ENCODE assay signal across 8 cellular contexts in genomic region chr1:179129702-179130473, GRCh38. TPM values are rescaled to one million over a fixed set of nuclear protein-coding genes. Genes with fewer than 3 reads are reported as not detected.
DNase-seq lines count a peak whose midpoint lies in the region; ATAC-seq, FAIRE-seq and TF ChIP-seq lines count a peak whose summit lies in the region.

No MANE protein-coding gene starts in this region.

- H3K4me1 ChIP-seq in muscle layer of duodenum (ENCODE audit: control insufficient read depth in 1 of 2, insufficient read depth in 2 of 2, low read length in 2 of 2) = peaks cover 0 to 4% of the 10 kb centered on the region in 2 donors

- no peak for TF ChIP-seq CTCF in bronchial epithelial cell (IDR thresholded peaks at IDR 0.05; ENCODE audit: insufficient read depth, low read length, severe bottlenecking)

- H3K36me3 ChIP-seq in bronchial epithelial cell (ENCODE audit: control insufficient read depth, insufficient read depth, low read length) (peaks cover 4% of the 10 kb centered on the region), muscle layer of duodenum (ENCODE audit: control insufficient read depth in 1 of 2, insufficient read depth in 2 of 2, low read length in 2 of 2) (peaks cover 0 to 5% of the 10 kb centered on the region in 2 donors)

- H3K27me3 ChIP-seq in bronchial epithelial cell (ENCODE audit: control insufficient read depth, insufficient read depth, low read length) (no peaks in the 10 kb centered on the region), muscle layer of duodenum (ENCODE audit: low read depth, low read length) (no peaks in the 10 kb centered on the region)

- FAIRE-seq in bronchial epithelial cell (lab: Jason Lieb, UNC) = no peak

- peak overlapping the region; percentile 14 for H3K27ac ChIP-seq in muscle layer of duodenum (ENCODE audit: low read length)

- no peak overlapping the region for H3K4me3 ChIP-seq in bronchial epithelial cell (ENCODE audit: low read depth, low read length)
- H3K4me3 ChIP-seq in muscle layer of duodenum (ENCODE audit: low read depth in 1 of 2, low read length in 2 of 2) = peak overlapping the region; percentile 44 to 59

- peak; percentile 99 for ATAC-seq in GM19043 (IDR thresholded peaks at IDR 0.05; ENCODE audit: low read depth, unreplicated experiment)
- peak; percentile 95 for ATAC-seq in HG03108 (IDR thresholded peaks at IDR 0.05; ENCODE audit: unreplicated experiment)

- no peaks in the 10 kb centered on the region for H3K9me3 ChIP-seq in muscle layer of duodenum (ENCODE audit: control insufficient read depth in 1 of 2, low read length in 2 of 2)

- peak; percentile 43 to 52 for DNase-seq in AML-193 (lab: John Stamatoyannopoulos, UW)
- peak; percentile 67 for DNase-seq in SIG-M5 (lab: John Stamatoyannopoulos, UW)
- peak; percentile 49 for DNase-seq in bronchial epithelial cell (ENCODE audit: low read depth)
- DNase-seq in NCI-H1417 treated with DMSO at 0.1 percent for 48 hours (lab: John Stamatoyannopoulos, UW) = no peak
- no peak for DNase-seq in stimulated activated CD8-positive, alpha-beta memory T cell treated with anti-CD3 and anti-CD28 coated beads, Interleukin-4, amount 100 ng/mL, for 48 hours

RNA-seq across cellular contexts. Expression of gene TOR3A, which starts 48.0 kb away (rescaled TPM):
- 14.0 and 17.0 TPM in 2 replicates for total RNA-seq in bronchial epithelial cell

Comparison
In these comparisons a context has a peak if more than half of its experiments do, and no peak if none do; other contexts are left out.
1. DNase-seq: peak in AML-193 (2 of 2), SIG-M5 (single experiment) and bronchial epithelial cell (single experiment); none in NCI-H1417 treated with DMSO at 0.1 percent for 48 hours (single experiment) and stimulated activated CD8-positive, alpha-beta memory T cell treated with anti-CD3 and anti-CD28 coated beads, Interleukin-4, amount 100 ng/mL, for 48 hours (single experiment).